25 cellular contexts compared by ENCODE assay signal in genomic region chr9:123468541-123468940, GRCh38.
"Had no signal": no experiment of that assay in that cellular context is flagged by ENCODE, and none has a peak within 500 bp of the region (broad histone marks: within the 10 kb centered on the region; RNA-seq: fewer than 3 reads in every experiment).

No MANE protein-coding gene starts in this region.

- H3K27me3 ChIP-seq: ascending aorta, body of pancreas had no signal

- H3K27ac ChIP-seq: ascending aorta, body of pancreas, SK-N-MC, WERI-Rb-1 had no signal

- H3K4me1 Mint-ChIP-seq: activated CD4-positive, alpha-beta T cell treated with anti-CD3 and anti-CD28 coated beads for 36 hours; activated naive CD8-positive, alpha-beta T cell treated with anti-CD3 and anti-CD28 coated beads, Interleukin-2, amount 50 U/mL, for 24 hours had no signal

- H3K4me3 ChIP-seq: ascending aorta, body of pancreas, K562, SK-N-MC had no signal

- H3K9me3 Mint-ChIP-seq: activated CD8-positive, alpha-beta T cell treated with anti-CD3 and anti-CD28 coated beads for 36 hours; activated naive CD4-positive, alpha-beta T cell treated with anti-CD3 and anti-CD28 coated beads, Interleukin-2, amount 50 U/mL, for 72 hours; activated naive CD8-positive, alpha-beta T cell treated with anti-CD3 and anti-CD28 coated beads, Interleukin-2, amount 50 U/mL, for 24 hours had no signal

- H3K4me3 Mint-ChIP-seq: activated CD4-positive, alpha-beta T cell treated with anti-CD3 and anti-CD28 coated beads for 36 hours; activated CD8-positive, alpha-beta T cell treated with anti-CD3 and anti-CD28 coated beads for 36 hours; activated naive CD8-positive, alpha-beta T cell treated with anti-CD3 and anti-CD28 coated beads, Interleukin-2, amount 50 U/mL, for 24 hours had no signal

- DNase-seq: activated CD4-positive, alpha-beta T cell treated with anti-CD3 and anti-CD28 coated beads for 36 hours; activated CD4-positive, alpha-beta T cell treated with anti-CD3 and anti-CD28 coated beads, Interleukin-2, amount 50 U/mL, for 1 hour; activated CD8-positive, alpha-beta memory T cell treated with anti-CD3 and anti-CD28 coated beads, Interleukin-2, amount 50 U/mL, for 4 hours; activated naive CD8-positive, alpha-beta T cell treated with anti-CD3 and anti-CD28 coated beads, Interleukin-2, amount 50 U/mL, for 24 hours; amniotic stem cell; body of pancreas; central memory CD4-positive, alpha-beta T cell; Karpas-422; MM.1S; NCI-H1105; NCI-H1436 treated with DMSO at 0.1 percent for 48 hours; NCI-H187; NCI-H2081 treated with DMSO at 0.1 percent for 48 hours; NCI-H2171; NCI-H2227 treated with DMSO at 0.1 percent for 48 hours; NCI-H446 treated with DMSO at 0.1 percent for 48 hours; NCI-H524 treated with DMSO at 0.1 percent for 48 hours; NCI-H748 treated with DMSO at 0.1 percent for 48 hours; T-helper 1 cell; WERI-Rb-1 had no signal

- ATAC-seq: activated CD4-positive, alpha-beta T cell treated with anti-CD3 and anti-CD28 coated beads for 36 hours; activated naive CD8-positive, alpha-beta T cell treated with anti-CD3 and anti-CD28 coated beads, Interleukin-2, amount 50 U/mL, for 24 hours; body of pancreas; K562 had no signal

- H3K27ac Mint-ChIP-seq: activated CD4-positive, alpha-beta T cell treated with anti-CD3 and anti-CD28 coated beads for 36 hours; activated CD8-positive, alpha-beta T cell treated with anti-CD3 and anti-CD28 coated beads for 36 hours; activated naive CD8-positive, alpha-beta T cell treated with anti-CD3 and anti-CD28 coated beads, Interleukin-2, amount 50 U/mL, for 24 hours had no signal

- H3K27me3 Mint-ChIP-seq: activated CD4-positive, alpha-beta T cell treated with anti-CD3 and anti-CD28 coated beads for 36 hours; activated CD8-positive, alpha-beta T cell treated with anti-CD3 and anti-CD28 coated beads for 36 hours; activated naive CD8-positive, alpha-beta T cell treated with anti-CD3 and anti-CD28 coated beads, Interleukin-2, amount 50 U/mL, for 24 hours had no signal

- H3K36me3 ChIP-seq: ascending aorta, WERI-Rb-1 had no signal

- H3K4me1 ChIP-seq: ascending aorta, body of pancreas had no signal

- H3K9me3 ChIP-seq: ascending aorta, body of pancreas had no signal
